Comparison of ENCODE assay signal across 21 cellular contexts in the genomic region with DNA sequence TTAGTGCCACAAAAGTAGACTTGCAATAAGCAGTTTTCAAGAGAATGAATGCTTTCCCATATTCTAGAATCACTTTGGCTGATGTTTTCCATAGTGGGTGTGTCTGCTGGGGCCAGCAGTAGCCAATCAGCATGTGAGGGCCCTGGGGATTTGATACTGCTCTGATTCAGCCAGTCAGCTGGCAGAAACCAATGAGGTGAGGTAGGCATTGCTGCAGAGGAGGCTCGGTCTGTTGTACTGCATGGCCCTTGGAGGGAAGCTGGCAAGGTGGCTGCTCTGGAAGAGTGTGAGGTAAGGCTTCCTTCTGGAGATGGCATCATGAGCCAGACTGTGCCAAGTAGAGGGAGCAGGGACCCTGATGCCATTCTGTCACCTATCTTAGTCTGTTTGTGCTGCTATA. TPM values are rescaled to one million over a fixed set of nuclear protein-coding genes. Genes with fewer than 3 reads are reported as not detected.
DNase-seq lines count a peak whose midpoint lies in the region; ATAC-seq and TF ChIP-seq lines count a peak whose summit lies in the region.
"Had no signal": no experiment of that assay in that cellular context is flagged by ENCODE, and none has a peak within 500 bp of the region (broad histone marks: within the 10 kb centered on the region; RNA-seq: fewer than 3 reads in every experiment).

No MANE protein-coding gene starts in this region.

- no TSS peak for BruUV-seq in mammary epithelial cell (replicated peaks; lab: Mats Ljungman, UMichigan)
- BruUV-seq in MCF 10A (replicated peaks; lab: Mats Ljungman, UMichigan) = no TSS peak

- no peak overlapping the region for H3K27ac Mint-ChIP-seq in MCF 10A (ENCODE audit: low read depth, unreplicated experiment)
- H3K27ac Mint-ChIP-seq: activated naive CD4-positive, alpha-beta T cell treated with anti-CD3 and anti-CD28 coated beads, Interleukin-2, amount 50 U/mL, for 24 hours; T-helper 1 cell treated with Interleukin-12 subunit alpha and Interleukin-12 subunit beta and Interleukin-4 antibody, amounts not matched to agents 30 μg/mL and 1 μg/mL, for 36 hours had no signal

- no peaks in the 10 kb centered on the region for H3K27me3 Mint-ChIP-seq in MCF 10A (ENCODE audit: insufficient read depth, unreplicated experiment)
- H3K27me3 Mint-ChIP-seq: activated naive CD4-positive, alpha-beta T cell treated with anti-CD3 and anti-CD28 coated beads, Interleukin-2, amount 50 U/mL, for 24 hours had no signal

- no peak overlapping the region for H3K4me3 Mint-ChIP-seq in MCF 10A (ENCODE audit: unreplicated experiment)
- H3K4me3 Mint-ChIP-seq: activated naive CD4-positive, alpha-beta T cell treated with anti-CD3 and anti-CD28 coated beads, Interleukin-2, amount 50 U/mL, for 24 hours; brain; T-helper 1 cell treated with Interleukin-12 subunit alpha and Interleukin-12 subunit beta and Interleukin-4 antibody, amounts not matched to agents 30 μg/mL and 1 μg/mL, for 36 hours had no signal

- H3K9me3 Mint-ChIP-seq in MCF 10A (ENCODE audit: unreplicated experiment) = peaks cover 11% of the 10 kb centered on the region

- H3K9ac ChIP-seq in mammary epithelial cell (ENCODE audit: insufficient read depth, low read length) = no peak overlapping the region

- H3K4me2 ChIP-seq in mammary epithelial cell (ENCODE audit: insufficient read depth, low read depth, low read length) = no peak overlapping the region
- H3K4me2 ChIP-seq: hepatocyte had no signal

- H3K27ac ChIP-seq in mammary epithelial cell (ENCODE audit: insufficient read depth, low read depth, low read length) = no peak overlapping the region
- H3K27ac ChIP-seq: esophagus squamous epithelium, hepatocyte, right lobe of liver, testis had no signal

- intact Hi-C loops in mammary epithelial cell (cut with micrococcal nuclease) = no loop called here
- intact Hi-C loops in MCF 10A (cut with micrococcal nuclease) = no loop called here

- peak; percentile 32 for ATAC-seq in esophagus mucosa
- ATAC-seq in GM18498 (IDR thresholded peaks at IDR 0.05; ENCODE audit: unreplicated experiment) = no peak
- ATAC-seq: right lobe of liver had no signal

- WGBS in mammary epithelial cell (ENCODE audit: low coverage, missing lambda C conversion rate) = 23% methylated on average over 1 of the region's 1 CpG

- POLR2A ChIA-PET in MCF 10A (lab: Yijun Ruan, JAX) = no interaction called here

- H4K20me1 ChIP-seq in mammary epithelial cell (ENCODE audit: insufficient read depth, low read length) = no peaks in the 10 kb centered on the region

- no peaks in the 10 kb centered on the region for H3K9me3 ChIP-seq in mammary epithelial cell (replicated peaks; ENCODE audit: insufficient read depth, low read length)
- H3K9me3 ChIP-seq: esophagus squamous epithelium, right lobe of liver, testis had no signal

- H3K36me3 ChIP-seq in mammary epithelial cell (ENCODE audit: insufficient read depth, low read length) = peaks cover 15% of the 10 kb centered on the region

- in situ Hi-C loops in mammary epithelial cell (cut with MboI; ENCODE audit: low sequenced_read_pairs in 2 of 2) = no loop called here

- no peaks in the 10 kb centered on the region for H3K27me3 ChIP-seq in mammary epithelial cell (ENCODE audit: insufficient read depth, low read length)
- H3K27me3 ChIP-seq: esophagus squamous epithelium, hepatocyte, right lobe of liver, testis had no signal

- CTCF ChIA-PET in mammary epithelial cell (lab: Charles Lee; ENCODE audit: low non-redundant PET) (no interaction called here), MCF 10A (lab: Yijun Ruan, JAX) (no interaction called here)

- DNase-seq in mammary epithelial cell (peak; percentile 18), MCF 10A (ENCODE audit: unreplicated experiment) (no peak), NCI-H69 (lab: John Stamatoyannopoulos, UW) (peak; percentile 18), retina (peak; percentile 17), CD1c-positive myeloid dendritic cell (ENCODE audit: extremely low spot score) (no peak), NCI-H345 (lab: John Stamatoyannopoulos, UW) (no peak)
- DNase-seq: activated CD8-positive, alpha-beta memory T cell treated with anti-CD3 and anti-CD28 coated beads, Interleukin-2, amount 50 U/mL, for 48 hours; Calu3; dermis blood vessel endothelial cell; esophagus squamous epithelium; NCI-H1105; occipital lobe; right lobe of liver; Right ventricle myocardium superior; testis had no signal

- H3K4me1 ChIP-seq in mammary epithelial cell (ENCODE audit: insufficient read depth, low read length) = peaks cover 21% of the 10 kb centered on the region
- H3K4me1 ChIP-seq: right lobe of liver, testis had no signal

- peaks cover 8% of the 10 kb centered on the region for H3K4me1 Mint-ChIP-seq in MCF 10A (ENCODE audit: insufficient read depth, unreplicated experiment)

- peaks cover 21% of the 10 kb centered on the region for H3K79me2 ChIP-seq in mammary epithelial cell (ENCODE audit: insufficient read depth, low read length)

- H3K36me3 Mint-ChIP-seq in MCF 10A (ENCODE audit: insufficient read depth, unreplicated experiment) = peaks cover 45% of the 10 kb centered on the region

- no peak overlapping the region for H3K4me3 ChIP-seq in mammary epithelial cell (replicated peaks in 1 of 3; ENCODE audit: insufficient read depth in 1 of 3, low read depth in 2 of 3, low read length in 3 of 3)
- H3K4me3 ChIP-seq: esophagus squamous epithelium, hepatocyte, right lobe of liver, testis had no signal

- no peak overlapping the region for H2AFZ ChIP-seq in mammary epithelial cell (ENCODE audit: low read depth, low read length)
- H2AFZ ChIP-seq: hepatocyte had no signal

- TF ChIP-seq CTCF in mammary epithelial cell (conservative IDR thresholded peaks at IDR 0.05 in 1 of 2, IDR thresholded peaks at IDR 0.05 in 1 of 2; ENCODE audit: extremely low read depth in 1 of 2, insufficient read depth in 1 of 2, low read depth in 1 of 2, low read length in 2 of 2) (no peak), MCF 10A (IDR thresholded peaks at IDR 0.05; ENCODE audit: unreplicated experiment) (no peak)

- dilution Hi-C loops in mammary epithelial cell (cut with HindIII; ENCODE audit: low sequenced_read_pairs) = loop anchor here (5.0 kb wide), 1 partner anchor 59 kb away; the partner anchor contains the start of gene FBLN7

RNA-seq across cellular contexts. Expression of gene TMEM87B, which starts 22.7 kb away (rescaled TPM):
- total RNA-seq in mammary epithelial cell = 10 to 100 TPM; 35.0 to 51.7 TPM
- polyA plus RNA-seq in mammary epithelial cell = 10.8 TPM
- 22.3 TPM for polyA minus RNA-seq in mammary epithelial cell
- 29.1 and 39.2 TPM in 2 replicates for total RNA-seq in MCF 10A (2022)
- 18.7 TPM for total RNA-seq in esophagus mucosa

Comparison
In these comparisons a context has a peak if more than half of its experiments do, and no peak if none do; other contexts are left out.
1. DNase-seq: peak in mammary epithelial cell (single experiment), NCI-H69 (single experiment) and retina (single experiment); none in MCF 10A (single experiment), CD1c-positive myeloid dendritic cell (single experiment) and NCI-H345 (single experiment).